Comparison of ENCODE assay signal across 16 cellular contexts in genomic region chr12:75701859-75702258, GRCh38.
DNase-seq lines count a peak whose midpoint lies in the region; ATAC-seq, FAIRE-seq and TF ChIP-seq lines count a peak whose summit lies in the region.
"Had no signal": no experiment of that assay in that cellular context is flagged by ENCODE, and none has a peak within 500 bp of the region (broad histone marks: within the 10 kb centered on the region; RNA-seq: fewer than 3 reads in every experiment).

No MANE protein-coding gene starts in this region.

- no peak for TF ChIP-seq CTCF in nephron progenitor cell (IDR thresholded peaks at IDR 0.05)

- H3K27me3 Mint-ChIP-seq in activated CD8-positive, alpha-beta memory T cell treated with anti-CD3 and anti-CD28 coated beads, Interleukin-2, amount 10 ng/mL, durations not matched to agents 7 days and 5 days: no peaks in the 10 kb centered on the region
- no peaks in the 10 kb centered on the region for H3K27me3 Mint-ChIP-seq in activated naive CD8-positive, alpha-beta T cell treated with anti-CD3 and anti-CD28 coated beads, Interleukin-2, amount 10 ng/mL, durations not matched to agents 7 days and 5 days
- H3K27me3 Mint-ChIP-seq in nephron progenitor cell (ENCODE audit: low read depth, poor library complexity): no peaks in the 10 kb centered on the region

- H3K36me3 Mint-ChIP-seq in activated CD8-positive, alpha-beta memory T cell treated with anti-CD3 and anti-CD28 coated beads, Interleukin-2, amount 10 ng/mL, durations not matched to agents 7 days and 5 days: peaks cover 11% of the 10 kb centered on the region
- no peaks in the 10 kb centered on the region for H3K36me3 Mint-ChIP-seq in activated naive CD8-positive, alpha-beta T cell treated with anti-CD3 and anti-CD28 coated beads, Interleukin-2, amount 10 ng/mL, durations not matched to agents 7 days and 5 days
- no peaks in the 10 kb centered on the region for H3K36me3 Mint-ChIP-seq in nephron progenitor cell (ENCODE audit: low read depth)

- intact Hi-C loops in posterior cingulate gyrus (cut with DNase I): no loop called here

- TF ChIP-seq POLR2A in H54 (IDR thresholded peaks at IDR 0.05; ENCODE audit: low read depth, low read length): no peak

- no peak for ATAC-seq in activated CD8-positive, alpha-beta memory T cell treated with anti-CD3 and anti-CD28 coated beads, Interleukin-2, amount 10 ng/mL, durations not matched to agents 7 days and 5 days
- ATAC-seq in activated naive CD8-positive, alpha-beta T cell treated with anti-CD3 and anti-CD28 coated beads, Interleukin-2, amount 10 ng/mL, durations not matched to agents 7 days and 5 days (ENCODE audit: low read depth): no peak
- ATAC-seq in GM18873 (IDR thresholded peaks at IDR 0.05; ENCODE audit: low FRiP score, unreplicated experiment): no peak
- ATAC-seq: GM12878, PC-3 had no signal

- in situ Hi-C loops in KBM-7 (cut with MboI; ENCODE audit: low pct_unique_long_range_greater_than_20kb, low sequenced_read_pairs): no loop called here

- no peak for DNase-seq in activated CD8-positive, alpha-beta memory T cell treated with anti-CD3 and anti-CD28 coated beads, Interleukin-2, amount 10 ng/mL, durations not matched to agents 7 days and 5 days
- DNase-seq in activated CD8-positive, alpha-beta memory T cell treated with anti-CD3 and anti-CD28 coated beads, Interleukin-2, amount 50 U/mL, for 4 hours: no peak
- no peak for DNase-seq in H54 (ENCODE audit: insufficient read length, low spot score)
- no peak for DNase-seq in activated naive CD8-positive, alpha-beta T cell treated with anti-CD3 and anti-CD28 coated beads, Interleukin-2, amount 10 ng/mL, durations not matched to agents 7 days and 5 days
- DNase-seq in nephron progenitor cell: no peak
- DNase-seq in posterior cingulate gyrus: no peak
- DNase-seq in KBM-7: no peak
- DNase-seq: C1 segment of cervical spinal cord; NCI-H1092; NCI-H69; NK-92 treated with Interleukin-12 subunit alpha and Interleukin-12 subunit beta, amount 100 ng/mL, for 24 hours; PC-3 had no signal

- peak; percentile 15 for FAIRE-seq in H54 (lab: Jason Lieb, UNC)
- FAIRE-seq: GM12878, GM19239, HTR-8/SVneo had no signal

- peaks cover 14% of the 10 kb centered on the region for H3K4me1 Mint-ChIP-seq in activated CD8-positive, alpha-beta memory T cell treated with anti-CD3 and anti-CD28 coated beads, Interleukin-2, amount 10 ng/mL, durations not matched to agents 7 days and 5 days
- H3K4me1 Mint-ChIP-seq in activated naive CD8-positive, alpha-beta T cell treated with anti-CD3 and anti-CD28 coated beads, Interleukin-2, amount 10 ng/mL, durations not matched to agents 7 days and 5 days: peaks cover 4% of the 10 kb centered on the region
- peaks cover 84% of the 10 kb centered on the region for H3K4me1 Mint-ChIP-seq in nephron progenitor cell

- CTCF ChIA-PET in activated CD8-positive, alpha-beta memory T cell treated with anti-CD3 and anti-CD28 coated beads, Interleukin-2, amount 10 ng/mL, durations not matched to agents 7 days and 5 days (lab: Charles Lee): interaction anchor here (1.4 kb wide), 1 partner anchor 330 kb away, joined by 4 read pairs; the partner anchor contains the start of gene PHLDA1

- POLR2A ChIA-PET in activated naive CD8-positive, alpha-beta T cell treated with anti-CD3 and anti-CD28 coated beads, Interleukin-2, amount 10 ng/mL, durations not matched to agents 7 days and 5 days (lab: Charles Lee): no interaction called here

- peak overlapping the region; percentile 24 for H3K4me3 Mint-ChIP-seq in activated CD8-positive, alpha-beta memory T cell treated with anti-CD3 and anti-CD28 coated beads, Interleukin-2, amount 10 ng/mL, durations not matched to agents 7 days and 5 days
- H3K4me3 Mint-ChIP-seq in activated naive CD8-positive, alpha-beta T cell treated with anti-CD3 and anti-CD28 coated beads, Interleukin-2, amount 10 ng/mL, durations not matched to agents 7 days and 5 days: peak overlapping the region; percentile 17
- H3K4me3 Mint-ChIP-seq in nephron progenitor cell: no peak overlapping the region

- H3K9me3 Mint-ChIP-seq in activated CD8-positive, alpha-beta memory T cell treated with anti-CD3 and anti-CD28 coated beads, Interleukin-2, amount 10 ng/mL, durations not matched to agents 7 days and 5 days (ENCODE audit: low read depth): peaks cover 2% of the 10 kb centered on the region
- no peaks in the 10 kb centered on the region for H3K9me3 Mint-ChIP-seq in activated naive CD8-positive, alpha-beta T cell treated with anti-CD3 and anti-CD28 coated beads, Interleukin-2, amount 10 ng/mL, durations not matched to agents 7 days and 5 days
- no peaks in the 10 kb centered on the region for H3K9me3 Mint-ChIP-seq in nephron progenitor cell

- H3K27ac Mint-ChIP-seq in activated CD8-positive, alpha-beta memory T cell treated with anti-CD3 and anti-CD28 coated beads, Interleukin-2, amount 10 ng/mL, durations not matched to agents 7 days and 5 days: peak overlapping the region; percentile 57
- H3K27ac Mint-ChIP-seq in activated naive CD8-positive, alpha-beta T cell treated with anti-CD3 and anti-CD28 coated beads, Interleukin-2, amount 10 ng/mL, durations not matched to agents 7 days and 5 days: peak overlapping the region; percentile 54
- H3K27ac Mint-ChIP-seq in nephron progenitor cell: peak overlapping the region; percentile 68
